Comparison of ENCODE assay signal across 1 cellular context in genomic region chr11:64025205-64025604, GRCh38.
TF ChIP-seq lines count a peak whose summit lies in the region.

No MANE protein-coding gene starts in this region.

TF ChIP-seq in H1, 55 proteins besides CTCF, POLR2A, EP300 and RAD21:
- TF ChIP-seq SIRT6 (IDR thresholded peaks at IDR 0.05; ENCODE audit: low read length) (no peak), MAX (IDR thresholded peaks at IDR 0.05) (no peak), TBP (IDR thresholded peaks at IDR 0.05; ENCODE audit: low read depth, low read length) (peak; percentile 37; the same call in 1 of the 2 replicates), RFX5 (IDR thresholded peaks at IDR 0.05; ENCODE audit: borderline replicate concordance, low read depth, low read length) (peak; percentile 84), ASH2L (IDR thresholded peaks at IDR 0.05; ENCODE audit: low read length) (no peak), FOSL1 (IDR thresholded peaks at IDR 0.05; ENCODE audit: insufficient read depth, low read depth, low read length) (no peak), CREB1 (IDR thresholded peaks at IDR 0.05) (peak; percentile 48), NANOG (IDR thresholded peaks at IDR 0.05; ENCODE audit: insufficient read depth, low read depth, low read length, poor library complexity, severe bottlenecking) (no peak), JUND (IDR thresholded peaks at IDR 0.05; ENCODE audit: low read length) (0 out of 2 replicates have a peak, but pooled peaks have one; percentile 24), SIX5 (IDR thresholded peaks at IDR 0.05; ENCODE audit: low read depth, low read length) (no peak), BRCA1 (IDR thresholded peaks at IDR 0.05; ENCODE audit: low read depth, low read length) (no peak)
TF ChIP-seq in H1: peak in this region for 4.
